Comparison of ENCODE assay signal across 9 cellular contexts in the genomic region with DNA sequence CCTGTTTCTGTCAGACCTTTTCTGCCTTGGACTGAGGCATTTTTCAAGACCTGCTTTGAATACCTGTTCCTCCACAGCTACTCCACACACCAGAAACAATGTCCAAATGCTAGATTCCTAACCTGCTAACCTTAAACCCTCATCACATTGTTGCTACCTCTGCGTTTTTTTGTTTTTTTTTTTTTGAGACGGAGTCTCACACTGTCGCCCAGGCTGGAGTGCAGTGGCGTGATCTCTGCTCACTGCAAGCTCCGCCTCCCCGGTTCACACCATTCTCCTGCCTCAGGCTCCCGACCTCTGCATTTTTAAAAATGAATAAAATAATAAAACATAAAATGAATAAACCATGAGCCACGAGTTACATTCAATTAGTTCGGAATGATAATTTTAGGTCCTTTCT. TPM values are rescaled to one million over a fixed set of nuclear protein-coding genes. Genes with fewer than 3 reads are reported as not detected.
DNase-seq lines count a peak whose midpoint lies in the region; ATAC-seq and TF ChIP-seq lines count a peak whose summit lies in the region.
"Had no signal": no experiment of that assay in that cellular context is flagged by ENCODE, and none has a peak within 500 bp of the region (broad histone marks: within the 10 kb centered on the region; RNA-seq: fewer than 3 reads in every experiment).

No MANE protein-coding gene starts in this region.

- peaks cover 11% of the 10 kb centered on the region for H3K4me1 ChIP-seq in PC-3 (ENCODE audit: insufficient read depth, low read length)
- peaks cover 5% of the 10 kb centered on the region for H3K4me1 ChIP-seq in prostate gland (replicated peaks)

- intact Hi-C loops in PC-3 (cut with micrococcal nuclease) (loop anchor here (10.0 kb wide), 2 partner anchors 98 to 318 kb away; partner anchors contain the start of gene MTCH1), prostate gland (cut with DNase I) (loop anchor here (2.0 to 10.0 kb wide), 3 partner anchors 92 to 325 kb away; no protein-coding TSS in a partner anchor)

- TF ChIP-seq CTCF in GM12864 (IDR thresholded peaks at IDR 0.05; ENCODE audit: low read depth, low read length, missing control alignments): no peak
- no peak for TF ChIP-seq CTCF in PC-3 (conservative IDR thresholded peaks at IDR 0.05; ENCODE audit: low read depth, low read length)
- TF ChIP-seq CTCF in epithelial cell of esophagus (IDR thresholded peaks at IDR 0.05; ENCODE audit: insufficient read depth, low read depth, low read length, missing control alignments): no peak
- TF ChIP-seq CTCF in retinal pigment epithelial cell (conservative IDR thresholded peaks at IDR 0.05; ENCODE audit: low read depth, low read length): no peak
- no peak for TF ChIP-seq CTCF in prostate gland (IDR thresholded peaks at IDR 0.05)

- peak overlapping the region; percentile 88 for H3K9ac ChIP-seq in PC-3 (ENCODE audit: low read length)

- H3K27me3 ChIP-seq in PC-3 (ENCODE audit: low read length) (no peaks in the 10 kb centered on the region), prostate gland (replicated peaks; ENCODE audit: insufficient read depth) (no peaks in the 10 kb centered on the region)

- H3K27ac ChIP-seq in PC-3 (ENCODE audit: low read length): no peak overlapping the region
- no peak overlapping the region for H3K27ac ChIP-seq in prostate gland

- 73% methylated on average over 9 of the region's 9 CpGs for WGBS in prostate gland

- no peaks in the 10 kb centered on the region for H3K36me3 ChIP-seq in PC-3 (ENCODE audit: low read depth, low read length)
- H3K36me3 ChIP-seq in prostate gland: no peaks in the 10 kb centered on the region

- CTCF ChIA-PET in PC-3 (lab: Charles Lee): no interaction called here

- peak overlapping the region; percentile 70 for H3K4me3 ChIP-seq in GM12864 (ENCODE audit: low read depth, low read length)
- peak overlapping the region; percentile 80 for H3K4me3 ChIP-seq in PC-3 (ENCODE audit: low read length)
- peak overlapping the region; percentile 82 for H3K4me3 ChIP-seq in epithelial cell of esophagus (ENCODE audit: low read length)
- peak overlapping the region; percentile 95 for H3K4me3 ChIP-seq in retinal pigment epithelial cell (ENCODE audit: low read length)
- H3K4me3 ChIP-seq in prostate gland: no peak overlapping the region

- H2AFZ ChIP-seq in PC-3 (ENCODE audit: low read length): no peak overlapping the region

- no peaks in the 10 kb centered on the region for H4K20me1 ChIP-seq in PC-3 (ENCODE audit: low read length)

- ATAC-seq in PC-3 (no peak), GM21447 (IDR thresholded peaks at IDR 0.05; ENCODE audit: unreplicated experiment) (no peak)
- ATAC-seq: sciatic nerve had no signal

- DNase-seq in GM12864 (ENCODE audit: low read depth): no peak
- no peak for DNase-seq in PC-3
- no peak for DNase-seq in epithelial cell of esophagus (ENCODE audit: low read depth)
- DNase-seq in retinal pigment epithelial cell (ENCODE audit: low read depth): no peak
- DNase-seq in cerebellum (ENCODE audit: low spot score): no peak
- DNase-seq in prostate gland (ENCODE audit: low spot score): no peak
- DNase-seq in stimulated activated CD4-positive, alpha-beta T cell treated with anti-CD3 and anti-CD28 coated beads, Interleukin-2, amount 100 ng/mL, for 24 hours: no peak

- POLR2A ChIA-PET in PC-3 (lab: Charles Lee; ENCODE audit: unreplicated experiment): no interaction called here

- no peaks in the 10 kb centered on the region for H3F3A ChIP-seq in PC-3 (ENCODE audit: low read length, unreplicated experiment)

- H3K4me2 ChIP-seq in PC-3 (ENCODE audit: low read length): peak overlapping the region; percentile 88

- H3K79me2 ChIP-seq in PC-3 (ENCODE audit: low read length): peaks cover 27% of the 10 kb centered on the region

- BruUV-seq in PC-3 (replicated peaks; lab: Mats Ljungman, UMichigan): no TSS peak

- no peak for TF ChIP-seq POLR2A in prostate gland (IDR thresholded peaks at IDR 0.05)

- H3K9me3 ChIP-seq in PC-3 (ENCODE audit: low read length) (no peaks in the 10 kb centered on the region), prostate gland (no peaks in the 10 kb centered on the region)

- H3K9me2 ChIP-seq in PC-3 (replicated peaks; ENCODE audit: low read length): no peaks in the 10 kb centered on the region

RNA-seq across cellular contexts. Expression of gene C6orf89, which starts 1.2 kb away (rescaled TPM):
- 23.2 and 27.8 TPM in 2 replicates for total RNA-seq in PC-3 (2014; rRNA removed)
- total RNA-seq in cerebellum: 19.5 TPM
- total RNA-seq in prostate gland: 10 to 100 TPM; 54.9 to 96.9 TPM

RNA-seq across cellular contexts. Expression of gene PPIL1, which starts 12.3 kb away (rescaled TPM):
- total RNA-seq in PC-3 (2014; rRNA removed) (37.3 and 39.9 TPM in 2 replicates), cerebellum (29.9 TPM), prostate gland (10 to 100 TPM; 18.7 to 35.9 TPM)

RNA-seq across cellular contexts. Expression of gene CPNE5, which starts 47.7 kb away (rescaled TPM):
- total RNA-seq in PC-3 (2014; rRNA removed) (0.29 TPM in 1 of 2 replicates, not detected in the other), cerebellum (6.9 TPM), prostate gland (10 to 100 TPM in 1 of 2 donors, 1 to 10 TPM in 1; 3.9 to 64.5 TPM)

Comparison
In these comparisons a context has a peak if more than half of its experiments do, and no peak if none do; other contexts are left out.
1. H3K4me3 ChIP-seq: peak in GM12864 (single experiment), PC-3 (single experiment), epithelial cell of esophagus (single experiment) and retinal pigment epithelial cell (single experiment); none in prostate gland (0 of 2).